Comparison of ENCODE assay signal across 16 cellular contexts in genomic region chr3:122694966-122695365, GRCh38. TPM values are rescaled to one million over a fixed set of nuclear protein-coding genes. Genes with fewer than 3 reads are reported as not detected.
A peak's percentile ranks its signal among the peaks of the same experiment; 100 is the strongest.
DNase-seq lines count a peak whose midpoint lies in the region; ATAC-seq lines count a peak whose summit lies in the region.
"Had no signal": no experiment of that assay in that cellular context is flagged by ENCODE, and none has a peak within 500 bp of the region (broad histone marks: within the 10 kb centered on the region; RNA-seq: fewer than 3 reads in every experiment).

No MANE protein-coding gene starts in this region.

- no peaks in the 10 kb centered on the region for H3K36me3 ChIP-seq in SJCRH30

- POLR2A ChIA-PET in activated CD4-positive, alpha-beta T cell treated with anti-CD3 and anti-CD28 coated beads for 36 hours (lab: Charles Lee) = no interaction called here

- H3K9me3 Mint-ChIP-seq in activated CD4-positive, alpha-beta T cell treated with anti-CD3 and anti-CD28 coated beads for 36 hours (ENCODE audit: low read depth) = no peaks in the 10 kb centered on the region
- peaks cover 0 to 4% (median 3%) of the 10 kb centered on the region in 7 donors for H3K9me3 Mint-ChIP-seq in naive B cell
- H3K9me3 Mint-ChIP-seq: activated CD4-positive, alpha-beta memory T cell treated with anti-CD3 and anti-CD28 coated beads for 36 hours had no signal

- ATAC-seq in activated CD4-positive, alpha-beta T cell treated with anti-CD3 and anti-CD28 coated beads for 36 hours = no peak
- ATAC-seq in GM21390 (IDR thresholded peaks at IDR 0.05; ENCODE audit: unreplicated experiment) (peak; percentile 48), HG03442 (IDR thresholded peaks at IDR 0.05; ENCODE audit: unreplicated experiment) (peak; percentile 44), naive B cell (ENCODE audit: low read depth in 2 of 2) (peak; percentile 71 to 75)
- ATAC-seq: Right ventricle myocardium inferior had no signal

- peaks cover 3% of the 10 kb centered on the region for H3K4me1 Mint-ChIP-seq in activated CD4-positive, alpha-beta T cell treated with anti-CD3 and anti-CD28 coated beads for 36 hours
- peaks cover 60 to 83% (median 61%) of the 10 kb centered on the region in 3 donors for H3K4me1 Mint-ChIP-seq in naive B cell

- H3K27ac Mint-ChIP-seq in activated CD4-positive, alpha-beta T cell treated with anti-CD3 and anti-CD28 coated beads for 36 hours = peak overlapping the region; percentile 6
- peak overlapping the region in 5 of 6 donors; percentile 81 to 99 (median 94) for H3K27ac Mint-ChIP-seq in naive B cell
- H3K27ac Mint-ChIP-seq: activated CD4-positive, alpha-beta memory T cell treated with anti-CD3 and anti-CD28 coated beads for 36 hours had no signal

- H3K36me3 Mint-ChIP-seq in activated CD4-positive, alpha-beta T cell treated with anti-CD3 and anti-CD28 coated beads for 36 hours (ENCODE audit: low read depth) = peaks cover 40% of the 10 kb centered on the region
- peaks cover 49 to 62% of the 10 kb centered on the region in 2 donors for H3K36me3 Mint-ChIP-seq in naive B cell

- intact Hi-C loops in activated CD4-positive, alpha-beta T cell treated with anti-CD3 and anti-CD28 coated beads for 36 hours (cut with DNase I, micrococcal nuclease) = no loop called here

- H3K4me1 ChIP-seq in SJCRH30 = no peaks in the 10 kb centered on the region
- H3K4me1 ChIP-seq: tibial nerve had no signal

- H3K4me3 ChIP-seq in SJCRH30 = no peak overlapping the region
- H3K4me3 ChIP-seq: tibial nerve had no signal

- H3K9me3 ChIP-seq in SJCRH30 (replicated peaks) = no peaks in the 10 kb centered on the region
- H3K9me3 ChIP-seq: tibial nerve had no signal

- DNase-seq in activated CD4-positive, alpha-beta T cell treated with anti-CD3 and anti-CD28 coated beads for 36 hours = no peak
- DNase-seq in activated CD4-positive, alpha-beta T cell treated with anti-CD3 and anti-CD28 coated beads for 1 hour = no peak
- DNase-seq in naive B cell (peak; percentile 79), GDM1 (lab: John Stamatoyannopoulos, UW) (no peak), NCI-H345 (lab: John Stamatoyannopoulos, UW) (no peak), SJCRH30 (no peak)
- DNase-seq: activated CD4-positive, alpha-beta memory T cell treated with anti-CD3 and anti-CD28 coated beads for 36 hours; activated gamma-delta T cell treated with Interleukin-2 at 50 U/mL for 16 hours; foreskin melanocyte; NCI-H187; posterior cingulate gyrus; T1000 had no signal

- H3K27me3 ChIP-seq in SJCRH30 = no peaks in the 10 kb centered on the region
- H3K27me3 ChIP-seq: tibial nerve had no signal

- H3K4me3 Mint-ChIP-seq in activated CD4-positive, alpha-beta T cell treated with anti-CD3 and anti-CD28 coated beads for 36 hours = no peak overlapping the region
- H3K4me3 Mint-ChIP-seq in naive B cell = peak overlapping the region; percentile 7 to 85 (median 72)
- H3K4me3 Mint-ChIP-seq: activated CD4-positive, alpha-beta memory T cell treated with anti-CD3 and anti-CD28 coated beads for 36 hours had no signal

- no peaks in the 10 kb centered on the region for H3K27me3 Mint-ChIP-seq in activated CD4-positive, alpha-beta T cell treated with anti-CD3 and anti-CD28 coated beads for 36 hours
- no peaks in the 10 kb centered on the region for H3K27me3 Mint-ChIP-seq in naive B cell
- H3K27me3 Mint-ChIP-seq: activated CD4-positive, alpha-beta memory T cell treated with anti-CD3 and anti-CD28 coated beads for 36 hours had no signal

- CTCF ChIA-PET in activated CD4-positive, alpha-beta T cell treated with anti-CD3 and anti-CD28 coated beads for 36 hours (lab: Charles Lee) = interaction anchor here (1.9 kb wide), 1 partner anchor 135 kb away, joined by 6 read pairs; no protein-coding TSS in a partner anchor

- H3K27ac ChIP-seq in SJCRH30 = no peak overlapping the region
- H3K27ac ChIP-seq: tibial nerve had no signal

RNA-seq across cellular contexts. Expression of gene PARP14, which starts 14.3 kb away (rescaled TPM):
- total RNA-seq in activated CD4-positive, alpha-beta T cell treated with anti-CD3 and anti-CD28 coated beads for 36 hours = 10 to 100 TPM; 51.6 to 57.9 TPM
- 10 to 100 TPM in 5 of 6 donors, 1 to 10 TPM in 1; 5.9 to 45.2 (median 34.2) TPM for polyA plus RNA-seq in naive B cell (ENCODE audit: low read depth in 6 of 6)
- 0.61 and 0.81 TPM in 2 replicates for total RNA-seq in SJCRH30 (2014; rRNA removed; shearing (Covaris generic))

Comparison
In these comparisons a context has a peak if more than half of its experiments do, and no peak if none do; other contexts are left out.
1. RNA of gene PARP14, which starts 14.3 kb away (total RNA-seq): 51.6 to 57.9 TPM in activated CD4-positive, alpha-beta T cell treated with anti-CD3 and anti-CD28 coated beads for 36 hours; 0.61 to 0.81 TPM in SJCRH30; every median in the first group is over 10 times any median in the second.